ENCODE assay signal across 1 cellular context in the genomic region with DNA sequence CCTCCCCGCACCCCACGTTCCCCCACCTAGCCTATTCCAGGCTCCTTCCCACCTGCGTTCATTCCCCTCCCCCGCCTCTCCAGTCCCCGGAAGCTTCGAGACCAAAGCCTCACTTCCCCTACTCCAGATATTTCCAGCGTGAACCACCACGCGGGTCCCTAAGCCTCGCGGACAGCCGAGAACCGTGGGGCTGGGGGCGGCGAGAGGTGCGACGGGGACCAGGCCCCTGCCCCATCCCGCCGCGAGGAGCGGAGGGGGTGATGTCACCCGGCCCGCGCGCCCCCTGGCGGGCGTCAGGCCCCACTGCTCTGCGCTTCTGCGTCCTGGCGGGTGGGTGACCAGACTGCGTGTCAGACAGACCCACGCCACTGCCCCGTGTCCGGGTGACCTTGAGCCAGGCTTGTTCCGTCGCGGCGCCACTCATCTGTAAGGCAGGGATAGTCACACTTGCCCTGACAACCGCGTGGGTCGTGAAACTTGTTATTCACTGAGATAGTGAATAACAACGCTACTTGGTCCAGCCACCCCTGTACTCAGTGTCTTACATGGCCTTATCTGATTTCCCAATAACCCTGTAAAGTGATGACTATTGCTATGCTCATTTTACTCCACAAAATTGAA.
TF ChIP-seq lines count a peak whose summit lies in the region.

No MANE protein-coding gene starts in this region.

TF ChIP-seq in K562, 482 proteins besides CTCF, POLR2A, EP300 and RAD21 (continued from another document and continues in another):
- TF ChIP-seq, protein P1, sequence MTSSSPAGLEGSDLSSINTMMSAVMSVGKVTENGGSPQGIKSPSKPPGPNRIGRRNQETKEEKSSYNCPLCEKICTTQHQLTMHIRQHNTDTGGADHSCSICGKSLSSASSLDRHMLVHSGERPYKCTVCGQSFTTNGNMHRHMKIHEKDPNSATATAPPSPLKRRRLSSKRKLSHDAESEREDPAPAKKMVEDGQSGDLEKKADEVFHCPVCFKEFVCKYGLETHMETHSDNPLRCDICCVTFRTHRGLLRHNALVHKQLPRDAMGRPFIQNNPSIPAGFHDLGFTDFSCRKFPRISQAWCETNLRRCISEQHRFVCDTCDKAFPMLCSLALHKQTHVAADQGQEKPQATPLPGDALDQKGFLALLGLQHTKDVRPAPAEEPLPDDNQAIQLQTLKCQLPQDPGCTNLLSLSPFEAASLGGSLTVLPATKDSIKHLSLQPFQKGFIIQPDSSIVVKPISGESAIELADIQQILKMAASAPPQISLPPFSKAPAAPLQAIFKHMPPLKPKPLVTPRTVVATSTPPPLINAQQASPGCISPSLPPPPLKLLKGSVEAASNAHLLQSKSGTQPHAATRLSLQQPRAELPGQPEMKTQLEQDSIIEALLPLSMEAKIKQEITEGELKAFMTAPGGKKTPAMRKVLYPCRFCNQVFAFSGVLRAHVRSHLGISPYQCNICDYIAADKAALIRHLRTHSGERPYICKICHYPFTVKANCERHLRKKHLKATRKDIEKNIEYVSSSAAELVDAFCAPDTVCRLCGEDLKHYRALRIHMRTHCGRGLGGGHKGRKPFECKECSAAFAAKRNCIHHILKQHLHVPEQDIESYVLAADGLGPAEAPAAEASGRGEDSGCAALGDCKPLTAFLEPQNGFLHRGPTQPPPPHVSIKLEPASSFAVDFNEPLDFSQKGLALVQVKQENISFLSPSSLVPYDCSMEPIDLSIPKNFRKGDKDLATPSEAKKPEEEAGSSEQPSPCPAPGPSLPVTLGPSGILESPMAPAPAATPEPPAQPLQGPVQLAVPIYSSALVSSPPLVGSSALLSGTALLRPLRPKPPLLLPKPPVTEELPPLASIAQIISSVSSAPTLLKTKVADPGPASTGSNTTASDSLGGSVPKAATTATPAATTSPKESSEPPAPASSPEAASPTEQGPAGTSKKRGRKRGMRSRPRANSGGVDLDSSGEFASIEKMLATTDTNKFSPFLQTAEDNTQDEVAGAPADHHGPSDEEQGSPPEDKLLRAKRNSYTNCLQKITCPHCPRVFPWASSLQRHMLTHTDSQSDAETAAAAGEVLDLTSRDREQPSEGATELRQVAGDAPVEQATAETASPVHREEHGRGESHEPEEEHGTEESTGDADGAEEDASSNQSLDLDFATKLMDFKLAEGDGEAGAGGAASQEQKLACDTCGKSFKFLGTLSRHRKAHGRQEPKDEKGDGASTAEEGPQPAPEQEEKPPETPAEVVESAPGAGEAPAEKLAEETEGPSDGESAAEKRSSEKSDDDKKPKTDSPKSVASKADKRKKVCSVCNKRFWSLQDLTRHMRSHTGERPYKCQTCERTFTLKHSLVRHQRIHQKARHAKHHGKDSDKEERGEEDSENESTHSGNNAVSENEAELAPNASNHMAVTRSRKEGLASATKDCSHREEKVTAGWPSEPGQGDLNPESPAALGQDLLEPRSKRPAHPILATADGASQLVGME (CRISPR knock-in tag; IDR thresholded peaks at IDR 0.05): peak; percentile 87; the same call in 1 of the 2 replicates
- TF ChIP-seq ZNF311 (CRISPR knock-in tag; IDR thresholded peaks at IDR 0.05) (no peak), FOXK1 (CRISPR knock-in tag; IDR thresholded peaks at IDR 0.05; ENCODE audit: borderline replicate concordance) (peak; percentile 80; the same call in 1 of the 2 replicates), ZSCAN32 (CRISPR knock-in tag; IDR thresholded peaks at IDR 0.05) (no peak), ZNF644 (tag; IDR thresholded peaks at IDR 0.05; ENCODE audit: low read depth) (no peak), SMARCC2 (IDR thresholded peaks at IDR 0.05; ENCODE audit: low read depth) (no peak), NCOA6 (IDR thresholded peaks at IDR 0.05) (no peak), ZBTB26 (CRISPR knock-in tag; IDR thresholded peaks at IDR 0.05) (no peak), NR1H2 (CRISPR knock-in tag; IDR thresholded peaks at IDR 0.05) (no peak), HLTF (IDR thresholded peaks at IDR 0.05) (peak; percentile 89; the same call in 1 of the 2 replicates), MAX (CRISPR knock-in tag; IDR thresholded peaks at IDR 0.05) (peak; percentile 92), ID3 (CRISPR knock-in tag; IDR thresholded peaks at IDR 0.05) (no peak), ID3 (tag; IDR thresholded peaks at IDR 0.05) (peak; percentile 93), E2F6 (IDR thresholded peaks at IDR 0.05; ENCODE audit: borderline replicate concordance in 1 of 2, extremely low read depth in 1 of 2, insufficient read depth in 1 of 2, insufficient read length in 1 of 2, low read depth in 1 of 2, low read length in 1 of 2, poor library complexity in 1 of 2, severe bottlenecking in 1 of 2) (peak in 1 of 2 experiments; percentile 74), SETDB1 (IDR thresholded peaks at IDR 0.05; ENCODE audit: low read length) (no peak), ZNF165 (CRISPR knock-in tag; IDR thresholded peaks at IDR 0.05; ENCODE audit: borderline replicate concordance) (no peak), LARP7 (IDR thresholded peaks at IDR 0.05) (peak; percentile 93), SMC3 (conservative IDR thresholded peaks at IDR 0.05; ENCODE audit: insufficient read depth, low read depth, low read length) (peak; percentile 87), FOXJ3 (CRISPR knock-in tag; IDR thresholded peaks at IDR 0.05) (no peak), CREB1 (IDR thresholded peaks at IDR 0.05) (peak; percentile 82), CREB1 (CRISPR knock-in tag; IDR thresholded peaks at IDR 0.05) (peak; percentile 90), ETS2 (tag; IDR thresholded peaks at IDR 0.05; ENCODE audit: borderline replicate concordance, poor library complexity, severe bottlenecking) (no peak), CREB3 (tag; conservative IDR thresholded peaks at IDR 0.05; ENCODE audit: low read depth) (peak; percentile 76; the same call in 1 of the 2 replicates), ETV1 (tag; conservative IDR thresholded peaks at IDR 0.05; ENCODE audit: low read depth) (peak; percentile 68), ZNF57 (CRISPR knock-in tag; IDR thresholded peaks at IDR 0.05) (no peak), EP400 (IDR thresholded peaks at IDR 0.05) (peak; percentile 95), CHCHD3 (CRISPR knock-in tag; IDR thresholded peaks at IDR 0.05) (0 out of 2 replicates have a peak, but pooled peaks have one; percentile 54), POLR3A (IDR thresholded peaks at IDR 0.05; ENCODE audit: borderline replicate concordance, extremely low read depth, insufficient read depth, insufficient read length) (no peak), STAT5B (CRISPR knock-in tag; IDR thresholded peaks at IDR 0.05) (no peak), U2AF2 (optimal IDR thresholded peaks at IDR 0.05; ENCODE audit: low read depth, low read length) (no peak), SIN3A (IDR thresholded peaks at IDR 0.05; ENCODE audit: borderline replicate concordance in 2 of 2, control insufficient read depth in 1 of 2, low read depth in 2 of 2, low read length in 2 of 2) (no peak), PHF20 (IDR thresholded peaks at IDR 0.05; ENCODE audit: partially characterized antibody) (peak; percentile 75), SMARCA4 (IDR thresholded peaks at IDR 0.05) (0 out of 2 replicates have a peak, but pooled peaks have one; percentile 11), POLR2G (IDR thresholded peaks at IDR 0.05; ENCODE audit: low read depth, low read length) (peak; percentile 91), DPF2 (IDR thresholded peaks at IDR 0.05) (peak; percentile 54; the same call in 1 of the 2 replicates), FUS (optimal IDR thresholded peaks at IDR 0.05; ENCODE audit: low read depth, low read length) (peak; percentile 68), MCM5 (IDR thresholded peaks at IDR 0.05; ENCODE audit: low read depth) (no peak), SREBF2 (CRISPR knock-in tag; IDR thresholded peaks at IDR 0.05) (no peak), JUNB (CRISPR knock-in tag; conservative IDR thresholded peaks at IDR 0.05) (peak; percentile 61), FOXA3 (CRISPR knock-in tag; conservative IDR thresholded peaks at IDR 0.05 in 1 of 2, IDR thresholded peaks at IDR 0.05 in 1 of 2) (no peak), ZNF77 (CRISPR knock-in tag; IDR thresholded peaks at IDR 0.05) (no peak)
- TF ChIP-seq, protein P2, sequence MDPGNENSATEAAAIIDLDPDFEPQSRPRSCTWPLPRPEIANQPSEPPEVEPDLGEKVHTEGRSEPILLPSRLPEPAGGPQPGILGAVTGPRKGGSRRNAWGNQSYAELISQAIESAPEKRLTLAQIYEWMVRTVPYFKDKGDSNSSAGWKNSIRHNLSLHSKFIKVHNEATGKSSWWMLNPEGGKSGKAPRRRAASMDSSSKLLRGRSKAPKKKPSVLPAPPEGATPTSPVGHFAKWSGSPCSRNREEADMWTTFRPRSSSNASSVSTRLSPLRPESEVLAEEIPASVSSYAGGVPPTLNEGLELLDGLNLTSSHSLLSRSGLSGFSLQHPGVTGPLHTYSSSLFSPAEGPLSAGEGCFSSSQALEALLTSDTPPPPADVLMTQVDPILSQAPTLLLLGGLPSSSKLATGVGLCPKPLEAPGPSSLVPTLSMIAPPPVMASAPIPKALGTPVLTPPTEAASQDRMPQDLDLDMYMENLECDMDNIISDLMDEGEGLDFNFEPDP (CRISPR knock-in tag; IDR thresholded peaks at IDR 0.05): no peak
- TF ChIP-seq, protein P3, sequence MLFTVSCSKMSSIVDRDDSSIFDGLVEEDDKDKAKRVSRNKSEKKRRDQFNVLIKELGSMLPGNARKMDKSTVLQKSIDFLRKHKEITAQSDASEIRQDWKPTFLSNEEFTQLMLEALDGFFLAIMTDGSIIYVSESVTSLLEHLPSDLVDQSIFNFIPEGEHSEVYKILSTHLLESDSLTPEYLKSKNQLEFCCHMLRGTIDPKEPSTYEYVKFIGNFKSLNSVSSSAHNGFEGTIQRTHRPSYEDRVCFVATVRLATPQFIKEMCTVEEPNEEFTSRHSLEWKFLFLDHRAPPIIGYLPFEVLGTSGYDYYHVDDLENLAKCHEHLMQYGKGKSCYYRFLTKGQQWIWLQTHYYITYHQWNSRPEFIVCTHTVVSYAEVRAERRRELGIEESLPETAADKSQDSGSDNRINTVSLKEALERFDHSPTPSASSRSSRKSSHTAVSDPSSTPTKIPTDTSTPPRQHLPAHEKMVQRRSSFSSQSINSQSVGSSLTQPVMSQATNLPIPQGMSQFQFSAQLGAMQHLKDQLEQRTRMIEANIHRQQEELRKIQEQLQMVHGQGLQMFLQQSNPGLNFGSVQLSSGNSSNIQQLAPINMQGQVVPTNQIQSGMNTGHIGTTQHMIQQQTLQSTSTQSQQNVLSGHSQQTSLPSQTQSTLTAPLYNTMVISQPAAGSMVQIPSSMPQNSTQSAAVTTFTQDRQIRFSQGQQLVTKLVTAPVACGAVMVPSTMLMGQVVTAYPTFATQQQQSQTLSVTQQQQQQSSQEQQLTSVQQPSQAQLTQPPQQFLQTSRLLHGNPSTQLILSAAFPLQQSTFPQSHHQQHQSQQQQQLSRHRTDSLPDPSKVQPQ (CRISPR knock-in tag; IDR thresholded peaks at IDR 0.05; ENCODE audit: borderline replicate concordance): no peak
- TF ChIP-seq, protein P4, sequence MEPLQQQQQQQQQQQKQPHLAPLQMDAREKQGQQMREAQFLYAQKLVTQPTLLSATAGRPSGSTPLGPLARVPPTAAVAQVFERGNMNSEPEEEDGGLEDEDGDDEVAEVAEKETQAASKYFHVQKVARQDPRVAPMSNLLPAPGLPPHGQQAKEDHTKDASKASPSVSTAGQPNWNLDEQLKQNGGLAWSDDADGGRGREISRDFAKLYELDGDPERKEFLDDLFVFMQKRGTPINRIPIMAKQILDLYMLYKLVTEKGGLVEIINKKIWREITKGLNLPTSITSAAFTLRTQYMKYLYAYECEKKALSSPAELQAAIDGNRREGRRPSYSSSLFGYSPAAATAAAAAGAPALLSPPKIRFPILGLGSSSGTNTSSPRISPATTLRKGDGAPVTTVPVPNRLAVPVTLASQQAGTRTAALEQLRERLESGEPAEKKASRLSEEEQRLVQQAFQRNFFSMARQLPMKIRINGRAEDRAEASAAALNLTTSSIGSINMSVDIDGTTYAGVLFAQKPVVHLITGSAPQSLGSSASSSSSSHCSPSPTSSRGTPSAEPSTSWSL (CRISPR knock-in tag; IDR thresholded peaks at IDR 0.05; ENCODE audit: borderline replicate concordance): no peak
- TF ChIP-seq, protein P5, sequence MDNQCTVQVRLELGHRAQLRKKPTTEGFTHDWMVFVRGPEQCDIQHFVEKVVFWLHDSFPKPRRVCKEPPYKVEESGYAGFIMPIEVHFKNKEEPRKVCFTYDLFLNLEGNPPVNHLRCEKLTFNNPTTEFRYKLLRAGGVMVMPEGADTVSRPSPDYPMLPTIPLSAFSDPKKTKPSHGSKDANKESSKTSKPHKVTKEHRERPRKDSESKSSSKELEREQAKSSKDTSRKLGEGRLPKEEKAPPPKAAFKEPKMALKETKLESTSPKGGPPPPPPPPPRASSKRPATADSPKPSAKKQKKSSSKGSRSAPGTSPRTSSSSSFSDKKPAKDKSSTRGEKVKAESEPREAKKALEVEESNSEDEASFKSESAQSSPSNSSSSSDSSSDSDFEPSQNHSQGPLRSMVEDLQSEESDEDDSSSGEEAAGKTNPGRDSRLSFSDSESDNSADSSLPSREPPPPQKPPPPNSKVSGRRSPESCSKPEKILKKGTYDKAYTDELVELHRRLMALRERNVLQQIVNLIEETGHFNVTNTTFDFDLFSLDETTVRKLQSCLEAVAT (IDR thresholded peaks at IDR 0.05): no peak
